Comparison of ENCODE assay signal across 8 cellular contexts in genomic region chr19:50024719-50025021, GRCh38. TPM values are rescaled to one million over a fixed set of nuclear protein-coding genes. Genes with fewer than 3 reads are reported as not detected.
DNase-seq lines count a peak whose midpoint lies in the region; ATAC-seq, FAIRE-seq and TF ChIP-seq lines count a peak whose summit lies in the region.

No MANE protein-coding gene starts in this region.

- H3K36me3 Mint-ChIP-seq in Caco-2 (ENCODE audit: insufficient read depth, unreplicated experiment): peaks cover 32% of the 10 kb centered on the region
- H3K36me3 Mint-ChIP-seq in IgD-negative memory B cell: peaks cover 6% of the 10 kb centered on the region
- H3K36me3 Mint-ChIP-seq in neural crest cell (ENCODE audit: low read depth): peaks cover 6% of the 10 kb centered on the region

- H3K9me3 Mint-ChIP-seq in Caco-2 (ENCODE audit: unreplicated experiment) (no peaks in the 10 kb centered on the region), IgD-negative memory B cell (peaks cover 0 to 1% (median 0%) of the 10 kb centered on the region in 3 donors), neural crest cell (peaks cover 2% of the 10 kb centered on the region)

- POLR2A ChIA-PET in Caco-2 (lab: Charles Lee): no interaction called here

- TF ChIP-seq CTCF in Caco-2 (IDR thresholded peaks at IDR 0.05; ENCODE audit: insufficient read depth in 1 of 2, low read depth in 1 of 2, low read length in 1 of 2, severe bottlenecking in 1 of 2, unreplicated experiment in 1 of 2) (no peak), coronary artery (IDR thresholded peaks at IDR 0.05) (no peak), neural crest cell (conservative IDR thresholded peaks at IDR 0.05) (no peak)

- FAIRE-seq in frontal cortex (lab: Jason Lieb, UNC): no peak

- peak overlapping the region; percentile 93 to 96 for H3K27ac ChIP-seq in coronary artery

- no peaks in the 10 kb centered on the region for H3K9me3 ChIP-seq in Caco-2

- CTCF ChIA-PET in Caco-2 (lab: Charles Lee): no interaction called here

- H3K27me3 ChIP-seq in Caco-2 (replicated peaks; ENCODE audit: control insufficient read depth, insufficient read depth, low read length): no peaks in the 10 kb centered on the region

- DNase-seq in Caco-2: no peak
- DNase-seq in coronary artery (ENCODE audit: low spot score): no peak
- DNase-seq in neural crest cell (ENCODE audit: low read depth, low spot score): no peak
- DNase-seq in NCI-H526 treated with DMSO at 0.1 percent for 48 hours (lab: John Stamatoyannopoulos, UW): no peak
- DNase-seq in epidermal melanocyte (ENCODE audit: insufficient read length, low spot score): no peak
- no peak for DNase-seq in frontal cortex (ENCODE audit: low spot score in 2 of 2)

- intact Hi-C loops in Caco-2 (cut with micrococcal nuclease; ENCODE audit: unreplicated experiment): loop anchor here (2.0 kb wide), 1 partner anchor 26 kb away; no protein-coding TSS in a partner anchor

- H3K27me3 Mint-ChIP-seq in Caco-2 (ENCODE audit: insufficient read depth, unreplicated experiment) (no peaks in the 10 kb centered on the region), IgD-negative memory B cell (peaks cover 1% of the 10 kb centered on the region), neural crest cell (ENCODE audit: low read depth) (no peaks in the 10 kb centered on the region)

- H3K4me3 ChIP-seq in Caco-2 (ENCODE audit: low read depth, low read length) (peak overlapping the region; percentile 86), coronary artery (peak overlapping the region; percentile 94)

- ATAC-seq in HG02840 (IDR thresholded peaks at IDR 0.05; ENCODE audit: low FRiP score, unreplicated experiment): no peak

- H3K27ac Mint-ChIP-seq in Caco-2 (ENCODE audit: unreplicated experiment) (peak overlapping the region; percentile 99), IgD-negative memory B cell (peak overlapping the region; percentile 98 to 100 (median 98)), neural crest cell (ENCODE audit: unreplicated experiment) (peak overlapping the region; percentile 96)

- H3K4me1 Mint-ChIP-seq in Caco-2 (ENCODE audit: low read depth, unreplicated experiment) (peaks cover 6% of the 10 kb centered on the region), IgD-negative memory B cell (peaks cover 17 to 30% (median 25%) of the 10 kb centered on the region in 3 donors), neural crest cell (peaks cover 33% of the 10 kb centered on the region)

- H3K4me3 Mint-ChIP-seq in Caco-2 (ENCODE audit: unreplicated experiment) (peak overlapping the region; percentile 94), IgD-negative memory B cell (peak overlapping the region; percentile 92 to 98 (median 96)), neural crest cell (peak overlapping the region; percentile 98)

- no peaks in the 10 kb centered on the region for H3K4me1 ChIP-seq in Caco-2

- BruUV-seq in Caco-2 (replicated peaks; lab: Mats Ljungman, UMichigan): TSS peak; percentile 75

- H3K36me3 ChIP-seq in Caco-2 (ENCODE audit: control insufficient read depth, insufficient read depth, low read length): no peaks in the 10 kb centered on the region

RNA-seq across cellular contexts. Expression of gene VRK3, which starts 0.5 kb away (rescaled TPM):
- total RNA-seq in Caco-2 (2022) (44.2 and 46.3 TPM in 2 replicates), neural crest cell (43.4 TPM in 2 replicates), frontal cortex (17.1 TPM)
- 87.5 TPM for polyA plus RNA-seq in IgD-negative memory B cell

RNA-seq across cellular contexts. Expression of gene ZNF473, which starts 1.1 kb away (rescaled TPM):
- total RNA-seq in Caco-2 (2022) (22.3 and 24.9 TPM in 2 replicates), neural crest cell (23.3 and 24.5 TPM in 2 replicates), frontal cortex (11.0 TPM)
- 4.9 TPM for polyA plus RNA-seq in IgD-negative memory B cell
